Comparison of ENCODE assay signal across 9 cellular contexts in genomic region chr1:112701227-112702066, GRCh38. TPM values are rescaled to one million over a fixed set of nuclear protein-coding genes. Genes with fewer than 3 reads are reported as not detected.
DNase-seq lines count a peak whose midpoint lies in the region; FAIRE-seq and TF ChIP-seq lines count a peak whose summit lies in the region.
"Had no signal": no experiment of that assay in that cellular context is flagged by ENCODE, and none has a peak within 500 bp of the region (broad histone marks: within the 10 kb centered on the region; RNA-seq: fewer than 3 reads in every experiment).

No MANE protein-coding gene starts in this region.

- peaks cover 15% of the 10 kb centered on the region for H4K20me1 ChIP-seq in keratinocyte (ENCODE audit: control insufficient read depth, extremely low read depth, insufficient read depth, low read length)

- TF ChIP-seq POLR2A in spleen (IDR thresholded peaks at IDR 0.05) = no peak

- intact Hi-C loops in activated T-helper 1 cell treated with anti-CD3 and anti-CD28 coated beads, Interleukin-12 subunit alpha, Interleukin-12 subunit beta, Interleukin-2, Interleukin-4 antibody, amounts not matched to agents 30 ng/mL and 10 ng/mL and 1 ng/mL, durations not matched to agents 14 hours and 24 hours and 36 hours (cut with micrococcal nuclease) = loop anchor here (2.0 to 10.0 kb wide), 2 partner anchors 13 to 1233 kb away; partner anchors contain the start of gene PPM1J
- intact Hi-C loops in spleen (cut with DNase I; ENCODE audit: low total_unique reads) = no loop called here

- DNase-seq in HFFc6 (no peak), keratinocyte (ENCODE audit: low read depth, low spot score) (no peak), spleen (peak; percentile 77), NOMO-1 treated with dmso at 0.1 percent for 144 hours (lab: John Stamatoyannopoulos, UW; ENCODE audit: unreplicated experiment) (no peak), H7 (no peak), HCEC 1CT (no peak), NCI-H1105 treated with DMSO at 0.1 percent for 48 hours (lab: John Stamatoyannopoulos, UW) (no peak)
- no peak for DNase-seq in activated T-helper 1 cell treated with anti-CD3 and anti-CD28 coated beads, Interleukin-12 subunit alpha, Interleukin-12 subunit beta, Interleukin-2, Interleukin-4 antibody, amounts not matched to agents 30 ng/mL and 10 ng/mL and 1 ng/mL, durations not matched to agents 14 hours and 24 hours and 36 hours (ENCODE audit: low spot score)

- peaks cover 27% of the 10 kb centered on the region for H3K36me3 Mint-ChIP-seq in HFFc6 (ENCODE audit: low read depth)
- H3K36me3 Mint-ChIP-seq in activated T-helper 1 cell treated with anti-CD3 and anti-CD28 coated beads, Interleukin-12 subunit alpha, Interleukin-12 subunit beta, Interleukin-2, Interleukin-4 antibody, amounts not matched to agents 30 ng/mL and 10 ng/mL and 1 ng/mL, durations not matched to agents 14 hours and 24 hours and 36 hours (ENCODE audit: low read depth) = peaks cover 44% of the 10 kb centered on the region

- peaks cover 33% of the 10 kb centered on the region for H3K79me2 ChIP-seq in keratinocyte (ENCODE audit: control insufficient read depth, insufficient read depth, low read length)

- no peak overlapping the region for H2AFZ ChIP-seq in keratinocyte (ENCODE audit: control insufficient read depth, low read length)

- peaks cover 66% of the 10 kb centered on the region for H3K4me1 ChIP-seq in keratinocyte (ENCODE audit: control insufficient read depth, extremely low read depth, insufficient read depth, low read length)
- H3K4me1 ChIP-seq in spleen = peaks cover 62 to 88% (median 81%) of the 10 kb centered on the region in 6 donors

- H3K9ac ChIP-seq in keratinocyte (ENCODE audit: control insufficient read depth, extremely low read depth, insufficient read depth, low read length) = peak overlapping the region; percentile 65

- H3K9me3 Mint-ChIP-seq in HFFc6 = no peaks in the 10 kb centered on the region
- no peaks in the 10 kb centered on the region for H3K9me3 Mint-ChIP-seq in activated T-helper 1 cell treated with anti-CD3 and anti-CD28 coated beads, Interleukin-12 subunit alpha, Interleukin-12 subunit beta, Interleukin-2, Interleukin-4 antibody, amounts not matched to agents 30 ng/mL and 10 ng/mL and 1 ng/mL, durations not matched to agents 14 hours and 24 hours and 36 hours

- H3K27ac ChIP-seq in keratinocyte (ENCODE audit: control insufficient read depth, insufficient read depth, low read length) = peak overlapping the region; percentile 83
- H3K27ac ChIP-seq in spleen = peak overlapping the region; percentile 76 to 97 (median 90)

- peaks cover 73% of the 10 kb centered on the region for H3K4me1 Mint-ChIP-seq in HFFc6 (ENCODE audit: low read depth)
- H3K4me1 Mint-ChIP-seq in activated T-helper 1 cell treated with anti-CD3 and anti-CD28 coated beads, Interleukin-12 subunit alpha, Interleukin-12 subunit beta, Interleukin-2, Interleukin-4 antibody, amounts not matched to agents 30 ng/mL and 10 ng/mL and 1 ng/mL, durations not matched to agents 14 hours and 24 hours and 36 hours (ENCODE audit: low read depth) = peaks cover 68% of the 10 kb centered on the region

- no peak; the same call in 1 of the 2 replicates for TF ChIP-seq CTCF in HFFc6 (IDR thresholded peaks at IDR 0.05)
- TF ChIP-seq CTCF in keratinocyte (optimal IDR thresholded peaks at IDR 0.05 in 1 of 3, IDR thresholded peaks at IDR 0.05 in 1 of 3, conservative IDR thresholded peaks at IDR 0.05 in 1 of 3; ENCODE audit: extremely low read depth in 1 of 3, insufficient read depth in 2 of 3, low read length in 3 of 3) = no peak
- TF ChIP-seq CTCF in spleen (IDR thresholded peaks at IDR 0.05 in 8 of 11, conservative IDR thresholded peaks at IDR 0.05 in 3 of 11) = no peak

- dilution Hi-C loops in keratinocyte (cut with MboI; ENCODE audit: extremely low pct_ligation_motif_present, low sequenced_read_pairs) = no loop called here

- H3K27ac Mint-ChIP-seq in HFFc6 = peak overlapping the region; percentile 92
- peak overlapping the region; percentile 92 for H3K27ac Mint-ChIP-seq in activated T-helper 1 cell treated with anti-CD3 and anti-CD28 coated beads, Interleukin-12 subunit alpha, Interleukin-12 subunit beta, Interleukin-2, Interleukin-4 antibody, amounts not matched to agents 30 ng/mL and 10 ng/mL and 1 ng/mL, durations not matched to agents 14 hours and 24 hours and 36 hours

- peak overlapping the region; percentile 74 for H3K4me3 Mint-ChIP-seq in HFFc6
- H3K4me3 Mint-ChIP-seq in activated T-helper 1 cell treated with anti-CD3 and anti-CD28 coated beads, Interleukin-12 subunit alpha, Interleukin-12 subunit beta, Interleukin-2, Interleukin-4 antibody, amounts not matched to agents 30 ng/mL and 10 ng/mL and 1 ng/mL, durations not matched to agents 14 hours and 24 hours and 36 hours = peak overlapping the region; percentile 57

- WGBS in spleen, 5 donors = 59 to 75% (median 63%) methylated on average over 17 of the region's 17 CpGs

- no peak for FAIRE-seq in keratinocyte (lab: Jason Lieb, UNC)
- FAIRE-seq: islet of Langerhans had no signal

- H3K9me1 ChIP-seq in keratinocyte (ENCODE audit: control insufficient read depth, extremely low read depth, insufficient read depth, low read length) = peaks cover 11% of the 10 kb centered on the region

- H3K27me3 Mint-ChIP-seq in HFFc6 (ENCODE audit: insufficient read depth) = peaks cover 7% of the 10 kb centered on the region
- no peaks in the 10 kb centered on the region for H3K27me3 Mint-ChIP-seq in activated T-helper 1 cell treated with anti-CD3 and anti-CD28 coated beads, Interleukin-12 subunit alpha, Interleukin-12 subunit beta, Interleukin-2, Interleukin-4 antibody, amounts not matched to agents 30 ng/mL and 10 ng/mL and 1 ng/mL, durations not matched to agents 14 hours and 24 hours and 36 hours (ENCODE audit: insufficient read depth)

- H3K36me3 ChIP-seq in keratinocyte (ENCODE audit: control insufficient read depth in 2 of 2, extremely low read depth in 1 of 2, insufficient read depth in 2 of 2, low read length in 2 of 2) (peaks cover 29 to 55% of the 10 kb centered on the region in 2 experiments), spleen (peaks cover 0 to 76% (median 22%) of the 10 kb centered on the region in 6 donors), H7 (replicated peaks; ENCODE audit: control insufficient read depth, insufficient read depth, low read length) (peaks cover 11% of the 10 kb centered on the region)

- H3K27me3 ChIP-seq in keratinocyte (ENCODE audit: control insufficient read depth, extremely low read depth, insufficient read depth, low read length) (no peaks in the 10 kb centered on the region), spleen (replicated peaks in 1 of 7) (peaks cover 0 to under 1% (median 0%) of the 10 kb centered on the region in 7 donors), H7 (ENCODE audit: control insufficient read depth, insufficient read depth, low read length) (peaks cover 38% of the 10 kb centered on the region)

- H3K4me3 ChIP-seq in keratinocyte (ENCODE audit: control insufficient read depth in 2 of 3, extremely low read depth in 1 of 3, insufficient read depth in 2 of 3, low read depth in 1 of 3, low read length in 3 of 3) (no peak overlapping the region), spleen (peak overlapping the region in 1 of 8 donors; percentile 6), H7 (ENCODE audit: insufficient read depth, low read depth, low read length) (no peak overlapping the region)

- H3K9me3 ChIP-seq in keratinocyte (ENCODE audit: control insufficient read depth, low read depth, low read length) (no peaks in the 10 kb centered on the region), spleen (no peaks in the 10 kb centered on the region)

- peak overlapping the region; percentile 49 for H3K4me2 ChIP-seq in keratinocyte (ENCODE audit: control insufficient read depth, extremely low read depth, insufficient read depth, low read depth, low read length)

RNA-seq across cellular contexts. Expression of gene RHOC, which starts 5.5 kb away (rescaled TPM):
- total RNA-seq in HFFc6 (2021; fragmentation: NEBNext Ultra II Directional; extraction: Animal tissue kit (Norgen Biotek cat#: 25700)) = 100 to 1,000 TPM; 579 to 610 (median 596) TPM
- 50.4 and 63.4 TPM in 2 replicates for total RNA-seq in activated T-helper 1 cell treated with anti-CD3 and anti-CD28 coated beads, Interleukin-12 subunit alpha, Interleukin-12 subunit beta, Interleukin-2, Interleukin-4 antibody, amounts not matched to agents 30 ng/mL and 10 ng/mL and 1 ng/mL, durations not matched to agents 14 hours and 24 hours and 36 hours
- 639 to 942 TPM (median 813 TPM) in 3 replicates for polyA plus RNA-seq in keratinocyte
- 318 TPM for polyA plus RNA-seq in keratinocyte (2011; ENCODE audit: low read depth)
- 729 and 994 TPM in 2 replicates for polyA plus RNA-seq in keratinocyte (2011; cell fraction: cytosol; rRNA removed)
- polyA plus RNA-seq in keratinocyte (2011; cell fraction: nucleus; rRNA removed) = 447 and 491 TPM in 2 replicates
- 415 and 728 TPM in 2 replicates for polyA plus RNA-seq in keratinocyte (2012; ENCODE audit: low replicate concordance)
- polyA minus RNA-seq in keratinocyte = 503 to 721 TPM (median 560 TPM) in 3 replicates
- 621 TPM for polyA minus RNA-seq in keratinocyte (2011; cell fraction: cytosol; rRNA and poly(A)+ RNA removed)
- 137 and 149 TPM in 2 replicates for polyA minus RNA-seq in keratinocyte (2011; cell fraction: nucleus; rRNA and poly(A)+ RNA removed)
- total RNA-seq in spleen = 100 to 1,000 TPM; 125 to 292 (median 210) TPM
- polyA plus RNA-seq in spleen = 100 to 1,000 TPM; 120 to 323 (median 153) TPM
- total RNA-seq in H7 (2014; rRNA removed; shearing (Covaris generic)) = 71.9 and 121 TPM in 2 replicates

RNA-seq across cellular contexts. Expression of gene PPM1J, which starts 13.7 kb away (rescaled TPM):
- total RNA-seq in HFFc6 (2021; fragmentation: NEBNext Ultra II Directional; extraction: Animal tissue kit (Norgen Biotek cat#: 25700)) = 1 to 10 TPM; 1.1 to 1.7 (median 1.4) TPM
- 0.60 and 1.1 TPM in 2 replicates for total RNA-seq in activated T-helper 1 cell treated with anti-CD3 and anti-CD28 coated beads, Interleukin-12 subunit alpha, Interleukin-12 subunit beta, Interleukin-2, Interleukin-4 antibody, amounts not matched to agents 30 ng/mL and 10 ng/mL and 1 ng/mL, durations not matched to agents 14 hours and 24 hours and 36 hours
- polyA plus RNA-seq in keratinocyte = 7.7 to 14.2 TPM (median 7.7 TPM) in 3 replicates
- 1.3 TPM for polyA plus RNA-seq in keratinocyte (2011; ENCODE audit: low read depth)
- polyA plus RNA-seq in keratinocyte (2011; cell fraction: cytosol; rRNA removed) = 5.5 and 8.3 TPM in 2 replicates
- 32.6 and 41.3 TPM in 2 replicates for polyA plus RNA-seq in keratinocyte (2011; cell fraction: nucleus; rRNA removed)
- 7.1 and 7.8 TPM in 2 replicates for polyA plus RNA-seq in keratinocyte (2012; ENCODE audit: low replicate concordance)
- 4.0 to 7.7 TPM (median 6.9 TPM) in 3 replicates for polyA minus RNA-seq in keratinocyte
- 6.9 TPM for polyA minus RNA-seq in keratinocyte (2011; cell fraction: cytosol; rRNA and poly(A)+ RNA removed)
- polyA minus RNA-seq in keratinocyte (2011; cell fraction: nucleus; rRNA and poly(A)+ RNA removed) = 3.6 and 3.9 TPM in 2 replicates
- total RNA-seq in spleen = 1 to 10 TPM in 5 of 7 donors, under 1 TPM in 2; 0.51 to 1.8 (median 1.3) TPM
- 1 to 10 TPM; 1.3 to 1.9 (median 1.5) TPM for polyA plus RNA-seq in spleen
- 4.6 and 7.7 TPM in 2 replicates for total RNA-seq in H7 (2014; rRNA removed; shearing (Covaris generic))

RNA-seq across cellular contexts. Expression of gene MOV10, which starts 27.0 kb away (rescaled TPM):
- 10 to 100 TPM; 61.6 to 86.0 (median 83.5) TPM for total RNA-seq in HFFc6 (2021; fragmentation: NEBNext Ultra II Directional; extraction: Animal tissue kit (Norgen Biotek cat#: 25700))
- 64.6 and 66.2 TPM in 2 replicates for total RNA-seq in activated T-helper 1 cell treated with anti-CD3 and anti-CD28 coated beads, Interleukin-12 subunit alpha, Interleukin-12 subunit beta, Interleukin-2, Interleukin-4 antibody, amounts not matched to agents 30 ng/mL and 10 ng/mL and 1 ng/mL, durations not matched to agents 14 hours and 24 hours and 36 hours
- polyA plus RNA-seq in keratinocyte (28.6 to 39.2 TPM (median 30.6 TPM) in 3 replicates), spleen (10 to 100 TPM; 23.5 to 62.5 (median 50.8) TPM)
- polyA plus RNA-seq in keratinocyte (2011; ENCODE audit: low read depth) = 36.0 TPM
- 20.5 and 26.0 TPM in 2 replicates for polyA plus RNA-seq in keratinocyte (2011; cell fraction: cytosol; rRNA removed)
- polyA plus RNA-seq in keratinocyte (2011; cell fraction: nucleus; rRNA removed) = 86.0 and 114 TPM in 2 replicates
- 35.4 and 47.6 TPM in 2 replicates for polyA plus RNA-seq in keratinocyte (2012; ENCODE audit: low replicate concordance)
- polyA minus RNA-seq in keratinocyte = 37.8 to 59.4 TPM (median 52.1 TPM) in 3 replicates
- polyA minus RNA-seq in keratinocyte (2011; cell fraction: cytosol; rRNA and poly(A)+ RNA removed) = 49.7 TPM
- polyA minus RNA-seq in keratinocyte (2011; cell fraction: nucleus; rRNA and poly(A)+ RNA removed) = 53.8 and 55.9 TPM in 2 replicates
- total RNA-seq in spleen = 10 to 100 TPM; 45.5 to 92.3 (median 60.2) TPM
- 54.5 and 57.1 TPM in 2 replicates for total RNA-seq in H7 (2014; rRNA removed; shearing (Covaris generic))
